ENCODE assay signal across 19 cellular contexts in the genomic region with DNA sequence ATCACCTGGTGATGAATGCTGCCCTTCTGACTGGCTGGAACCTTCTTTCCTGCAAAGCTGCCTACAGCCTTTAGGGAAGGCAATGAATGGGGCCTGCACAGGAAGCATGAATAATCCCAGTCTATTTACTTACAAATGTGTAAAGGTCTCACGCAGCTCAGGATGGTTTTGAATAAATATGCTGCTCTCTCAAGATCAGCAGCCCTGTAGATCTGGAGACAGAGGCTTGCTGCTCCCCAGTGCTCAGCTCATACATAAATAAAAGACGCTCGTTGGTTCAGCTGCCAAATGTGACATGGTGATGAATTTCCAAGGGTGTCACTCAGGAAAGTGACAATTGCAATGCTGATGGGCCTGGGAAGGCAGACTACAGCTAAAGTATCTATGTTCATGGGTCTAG.
"Had no signal": no experiment of that assay in that cellular context is flagged by ENCODE, and none has a peak within 500 bp of the region (broad histone marks: within the 10 kb centered on the region; RNA-seq: fewer than 3 reads in every experiment).

No MANE protein-coding gene starts in this region.

- H3K4me3 ChIP-seq: tibial artery had no signal

- FAIRE-seq: colon, endometrium, keratinocyte, TTC549, urothelium cell line had no signal

- H3K36me3 ChIP-seq: neutrophil, tibial artery had no signal

- H3K4me1 ChIP-seq: tibial artery had no signal

- H3K27me3 ChIP-seq: neutrophil, tibial artery had no signal

- ATAC-seq: activated CD8-positive, alpha-beta T cell treated with anti-CD3 and anti-CD28 coated beads, Interleukin-2, amount 10 ng/mL, durations not matched to agents 7 days and 5 days; activated naive CD4-positive, alpha-beta T cell treated with anti-CD3 and anti-CD28 coated beads, Interleukin-2, amount 50 U/mL, for 72 hours; activated T-cell treated with anti-CD3 and anti-CD28 coated beads, Interleukin-2, amount 50 U/mL, for 72 hours; left lobe of liver had no signal

- H3K9me3 ChIP-seq: neutrophil, tibial artery had no signal

- H3K27ac ChIP-seq: neutrophil, tibial artery had no signal

- DNase-seq: activated B cell treated with CpG ODN at 0.5 μM for 24 hours; activated CD4-positive, alpha-beta T cell treated with anti-CD3 and anti-CD28 coated beads, Interleukin-2, amount 10 ng/mL, durations not matched to agents 24 days and 14 days; activated CD8-positive, alpha-beta memory T cell treated with anti-CD3 and anti-CD28 coated beads, Interleukin-2, amount 50 U/mL, for 4 hours; activated CD8-positive, alpha-beta T cell treated with anti-CD3 and anti-CD28 coated beads, Interleukin-2, amount 10 ng/mL, durations not matched to agents 7 days and 5 days; activated gamma-delta T cell; activated T-cell treated with anti-CD3 and anti-CD28 coated beads, Interleukin-2, amount 50 U/mL, for 72 hours; naive B cell; retina; stimulated activated CD4-positive, alpha-beta T cell treated with anti-CD3 and anti-CD28 coated beads, Interleukin-4, amount 100 ng/mL, for 24 hours; stimulated activated naive CD4-positive, alpha-beta T cell; tibial artery had no signal
